In the genomic region with DNA sequence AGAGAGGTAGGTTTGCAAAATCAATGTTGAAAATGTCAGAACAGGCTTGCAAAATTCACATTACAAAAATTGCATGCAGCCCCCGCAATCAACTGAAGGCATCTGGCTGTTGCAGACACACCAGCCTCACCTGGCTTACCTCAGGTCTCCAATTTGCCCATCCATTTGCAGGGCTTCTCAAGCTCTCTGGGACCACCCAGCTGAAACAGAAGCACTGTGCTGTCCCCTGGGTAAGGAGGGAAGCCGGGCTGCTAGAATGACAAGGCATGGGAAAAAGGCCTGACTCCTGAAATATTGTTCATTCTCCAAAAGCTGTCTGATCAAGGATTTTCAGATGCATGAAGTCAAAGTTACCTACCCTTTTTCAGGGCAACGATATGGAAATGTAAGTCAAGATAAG, we compare ENCODE assay signal across 18 cellular contexts.
"Had no signal": no experiment of that assay in that cellular context is flagged by ENCODE, and none has a peak within 500 bp of the region (broad histone marks: within the 10 kb centered on the region; RNA-seq: fewer than 3 reads in every experiment).

No MANE protein-coding gene starts in this region.

- H3K4me3 ChIP-seq: adrenal gland, heart left ventricle, left lung, prostate gland, stomach, testis, upper lobe of left lung had no signal

- ATAC-seq: activated T-cell treated with anti-CD3 and anti-CD28 coated beads, Interleukin-2, amount 50 U/mL, for 4 hours; effector memory CD8-positive, alpha-beta T cell; heart left ventricle; left lung; right cardiac atrium had no signal

- H3K27ac ChIP-seq: adrenal gland, heart left ventricle, left lung, prostate gland, stomach, testis, upper lobe of left lung had no signal

- H3K36me3 ChIP-seq: adrenal gland, heart left ventricle, left lung, prostate gland, stomach, upper lobe of left lung had no signal

- H3K4me1 ChIP-seq: prostate gland had no signal

- H3K9me3 ChIP-seq: adrenal gland, heart left ventricle, left lung, prostate gland, stomach, testis, upper lobe of left lung had no signal

- H3K27me3 ChIP-seq: adrenal gland, heart left ventricle, left lung, stomach, testis, upper lobe of left lung had no signal

- DNase-seq: activated CD4-positive, alpha-beta T cell treated with anti-CD3 and anti-CD28 coated beads, Interleukin-2, amount 10 ng/mL, durations not matched to agents 24 days and 14 days; activated CD8-positive, alpha-beta memory T cell treated with anti-CD3 and anti-CD28 coated beads, Interleukin-2, amount 50 U/mL, for 4 hours; activated naive CD4-positive, alpha-beta T cell treated with anti-CD3 and anti-CD28 coated beads, Interleukin-2, amount 50 U/mL, for 16 hours; activated T-cell treated with anti-CD3 and anti-CD28 coated beads, Interleukin-2, amount 50 U/mL, for 4 hours; effector memory CD8-positive, alpha-beta T cell; heart left ventricle; midbrain; occipital lobe; right cardiac atrium; small intestine; stimulated activated CD4-positive, alpha-beta T cell treated with anti-CD3 and anti-CD28 coated beads, Interleukin-15, amount 100 ng/mL, for 24 hours; stimulated activated CD4-positive, alpha-beta T cell treated with anti-CD3 and anti-CD28 coated beads, Interleukin-2, amount 100 ng/mL, for 48 hours; stomach; testis had no signal
